In the genomic region with DNA sequence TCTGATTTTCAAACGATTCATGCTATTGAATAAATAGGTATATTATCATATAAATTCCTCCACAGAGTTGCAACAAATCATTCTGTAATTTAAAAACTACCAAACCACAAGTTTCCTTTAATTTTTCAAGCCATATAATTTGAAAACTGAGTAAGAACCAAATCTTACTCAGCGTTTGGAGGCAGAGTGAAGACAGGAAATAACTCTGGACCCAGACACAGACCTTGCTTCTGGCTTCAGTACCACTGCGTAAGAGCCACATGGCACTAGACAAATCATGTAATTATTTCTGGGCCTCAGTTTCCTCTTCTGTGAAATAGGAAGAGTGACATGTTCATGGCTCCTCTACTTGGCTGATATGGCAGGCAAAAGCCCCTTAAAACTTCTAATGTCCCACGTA, we compare ENCODE assay signal across 17 cellular contexts.
"Had no signal": no experiment of that assay in that cellular context is flagged by ENCODE, and none has a peak within 500 bp of the region (broad histone marks: within the 10 kb centered on the region; RNA-seq: fewer than 3 reads in every experiment).

No MANE protein-coding gene starts in this region.

- H3K4me3 ChIP-seq: body of pancreas, esophagus squamous epithelium, gastroesophageal sphincter, right lobe of liver, SK-N-MC, spleen, upper lobe of right lung had no signal

- H3K27me3 ChIP-seq: body of pancreas, esophagus squamous epithelium, gastroesophageal sphincter, right lobe of liver, upper lobe of right lung had no signal

- ATAC-seq: body of pancreas, gastroesophageal sphincter, left ventricle myocardium superior, right lobe of liver, upper lobe of right lung had no signal

- H3K9me3 ChIP-seq: body of pancreas, esophagus squamous epithelium, gastroesophageal sphincter, right lobe of liver, spleen, upper lobe of right lung had no signal

- H3K4me1 ChIP-seq: body of pancreas, esophagus squamous epithelium, gastroesophageal sphincter, right lobe of liver, spleen, upper lobe of right lung had no signal

- DNase-seq: activated CD4-positive, alpha-beta T cell treated with anti-CD3 and anti-CD28 coated beads, Interleukin-2, amount 50 U/mL, for 48 hours; amniotic stem cell; body of pancreas; cortex of kidney; effector CD4-positive, alpha-beta T cell; esophagus squamous epithelium; hippocampal formation; kidney; left ventricle myocardium superior; nucleus accumbens; right lobe of liver; spleen; T-helper 1 cell; upper lobe of right lung had no signal

- H3K27ac ChIP-seq: body of pancreas, gastroesophageal sphincter, right lobe of liver, SK-N-MC, upper lobe of right lung, VCaP had no signal

- H3K36me3 ChIP-seq: right lobe of liver had no signal
